12 cellular contexts compared by ENCODE assay signal in genomic region chr1:18452550-18452949, GRCh38. TPM values are rescaled to one million over a fixed set of nuclear protein-coding genes. Genes with fewer than 3 reads are reported as not detected.
A peak's percentile ranks its signal among the peaks of the same experiment; 100 is the strongest.
DNase-seq lines count a peak whose midpoint lies in the region; ATAC-seq, FAIRE-seq and TF ChIP-seq lines count a peak whose summit lies in the region.
"Had no signal": no experiment of that assay in that cellular context is flagged by ENCODE, and none has a peak within 500 bp of the region (broad histone marks: within the 10 kb centered on the region; RNA-seq: fewer than 3 reads in every experiment).

No MANE protein-coding gene starts in this region.

- H3K27ac ChIP-seq in breast epithelium (no peak overlapping the region), Peyer's patch (no peak overlapping the region)

- peaks cover 0 to 5% of the 10 kb centered on the region in 2 donors for H3K27me3 ChIP-seq in breast epithelium
- no peaks in the 10 kb centered on the region for H3K27me3 ChIP-seq in Peyer's patch

- ATAC-seq in esophagus mucosa = peak; percentile 56

- TF ChIP-seq POLR2A in breast epithelium (IDR thresholded peaks at IDR 0.05) (no peak), Peyer's patch (IDR thresholded peaks at IDR 0.05) (no peak)

- no peaks in the 10 kb centered on the region for H3K9me3 ChIP-seq in breast epithelium
- H3K9me3 ChIP-seq in Peyer's patch = no peaks in the 10 kb centered on the region

- peak; percentile 24 to 74 for DNase-seq in T47D (ENCODE audit: low read depth in 1 of 2, low spot score in 1 of 2)
- DNase-seq in breast epithelium (ENCODE audit: low spot score in 2 of 2) = no peak
- peak; percentile 12 for DNase-seq in NCI-H82 treated with DMSO at 0.1 percent for 48 hours (lab: John Stamatoyannopoulos, UW; ENCODE audit: unreplicated experiment)
- DNase-seq in urothelium cell line (ENCODE audit: low spot score) = peak; percentile 26
- DNase-seq in foreskin melanocyte = no peak
- no peak for DNase-seq in NCI-H345 (lab: John Stamatoyannopoulos, UW)
- DNase-seq in Peyer's patch = no peak
- DNase-seq: COR-L47, glutamatergic neuron, NCI-H2107 had no signal

- FAIRE-seq in urothelium cell line (lab: Jason Lieb, UNC) = no peak
- FAIRE-seq: astrocyte had no signal

- in situ Hi-C loops in T47D (cut with HindIII; ENCODE audit: low pct_unique_long_range_greater_than_20kb, low sequenced_read_pairs) = no loop called here

- no peaks in the 10 kb centered on the region for H3K36me3 ChIP-seq in breast epithelium
- no peaks in the 10 kb centered on the region for H3K36me3 ChIP-seq in Peyer's patch

- H3K4me3 ChIP-seq in breast epithelium = no peak overlapping the region
- no peak overlapping the region for H3K4me3 ChIP-seq in Peyer's patch

- TF ChIP-seq CTCF in breast epithelium (IDR thresholded peaks at IDR 0.05) = no peak
- no peak for TF ChIP-seq CTCF in Peyer's patch (IDR thresholded peaks at IDR 0.05)

- no peaks in the 10 kb centered on the region for H3K4me1 ChIP-seq in breast epithelium
- H3K4me1 ChIP-seq in Peyer's patch = no peaks in the 10 kb centered on the region

- intact Hi-C loops in breast epithelium (cut with DNase I; ENCODE audit: low total_unique reads) = no loop called here

RNA-seq across cellular contexts. Expression of gene KLHDC7A, which starts 28.2 kb away (rescaled TPM):
- 10 to 100 TPM in 1 of 3 donors, under 1 TPM in 2; 0.80 to 15.7 (median 0.98) TPM for total RNA-seq in breast epithelium
- total RNA-seq in esophagus mucosa = 0.28 TPM
- total RNA-seq in Peyer's patch = under 1 TPM in 3 of 4 donors, not detected in 1; 0.27 to 0.70 (median 0.38) TPM

Comparison
In these comparisons a context has a peak if more than half of its experiments do, and no peak if none do; other contexts are left out.
1. DNase-seq: peak in T47D (2 of 2), NCI-H82 treated with DMSO at 0.1 percent for 48 hours (single experiment) and urothelium cell line (single experiment); none in breast epithelium (0 of 2), foreskin melanocyte (single experiment), NCI-H345 (single experiment) and Peyer's patch (0 of 3).